ENCODE assay signal across 8 cellular contexts in the genomic region with DNA sequence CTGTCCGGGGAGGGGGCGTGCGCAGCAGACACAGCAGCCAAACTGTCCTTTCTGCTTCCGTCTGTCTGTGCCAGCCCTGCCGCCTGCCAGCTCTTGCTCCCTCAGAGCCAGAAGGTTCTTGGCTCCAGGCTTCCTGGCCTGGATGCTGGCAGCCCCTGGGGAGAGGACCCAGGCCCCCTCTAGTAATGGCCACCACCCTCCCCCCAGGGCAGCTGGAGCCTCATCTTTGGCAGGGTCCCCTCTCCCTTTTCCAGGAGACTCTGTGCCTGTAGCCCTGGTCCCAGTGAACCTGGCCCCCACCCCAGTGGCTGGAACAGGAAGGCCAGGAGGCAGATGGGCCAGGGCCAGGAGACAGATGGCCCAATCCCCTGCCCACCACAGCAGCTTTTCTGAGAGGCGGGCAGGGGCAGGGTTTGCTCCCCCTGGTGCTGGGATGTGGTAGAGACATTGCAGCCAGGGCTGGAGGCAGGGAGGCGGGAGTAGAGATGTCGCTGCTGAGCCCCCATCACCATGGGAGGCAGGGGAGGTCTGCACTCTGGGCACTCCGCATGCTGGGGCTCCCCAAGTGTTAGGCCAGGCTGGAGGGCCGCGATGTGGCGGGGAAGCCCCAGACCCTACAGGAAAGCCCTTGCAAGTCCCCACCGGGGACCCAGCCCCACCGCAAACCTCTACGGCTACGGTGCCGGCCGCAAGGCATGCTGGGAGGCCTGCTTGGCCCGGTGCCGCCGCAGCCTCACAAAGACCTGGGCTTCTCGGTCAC. TPM values are rescaled to one million over a fixed set of nuclear protein-coding genes. Genes with fewer than 3 reads are reported as not detected.
A peak's percentile ranks its signal among the peaks of the same experiment; 100 is the strongest.
DNase-seq lines count a peak whose midpoint lies in the region; ATAC-seq and TF ChIP-seq lines count a peak whose summit lies in the region.

No MANE protein-coding gene starts in this region.

- H3K36me3 ChIP-seq in A673 (ENCODE audit: insufficient read depth, low read length, poor library complexity, severe bottlenecking) (peaks cover 22% of the 10 kb centered on the region), endodermal cell (ENCODE audit: control insufficient read depth, insufficient read depth, low read length) (peaks cover 15% of the 10 kb centered on the region)

- H3K9me3 Mint-ChIP-seq in endodermal cell: no peaks in the 10 kb centered on the region

- 61 to 70% methylated on average over 13 to 22 of the region's 22 CpGs for WGBS in endodermal cell (ENCODE audit: insufficient coverage in 1 of 2, insufficient read length in 1 of 2), 2 experiments

- peaks cover 9% of the 10 kb centered on the region for H3K4me1 Mint-ChIP-seq in endodermal cell

- DNase-seq in A673 (ENCODE audit: low spot score) (peak; percentile 86), NCI-H69 (lab: John Stamatoyannopoulos, UW) (peak; percentile 86), endodermal cell (peak; percentile 98), mucosa of gallbladder (ENCODE audit: low spot score) (peak; percentile 48)
- peak; percentile 81 for DNase-seq in activated CD8-positive, alpha-beta memory T cell treated with anti-CD3 and anti-CD28 coated beads, Interleukin-2, amount 50 U/mL, for 48 hours
- DNase-seq in stimulated activated naive CD4-positive, alpha-beta T cell (lab: John Stamatoyannopoulos, UW): peak; percentile 40 to 78 (median 54)

- peak overlapping the region; percentile 38 for H3K4me3 ChIP-seq in A673 (ENCODE audit: low read depth, low read length, poor library complexity, severe bottlenecking)
- no peak overlapping the region for H3K4me3 ChIP-seq in endodermal cell (ENCODE audit: low read length)

- peak overlapping the region; percentile 42 for H3K4me3 Mint-ChIP-seq in endodermal cell

- H3K27ac ChIP-seq in A673 (ENCODE audit: low read depth, low read length, poor library complexity, severe bottlenecking) (peak overlapping the region; percentile 68), endodermal cell (ENCODE audit: low read depth, low read length) (peak overlapping the region; percentile 66)

- POLR2A ChIA-PET in A673 (lab: Charles Lee; ENCODE audit: low non-redundant PET): no interaction called here

- H3K27ac Mint-ChIP-seq in endodermal cell: peak overlapping the region; percentile 90

- peaks cover 5% of the 10 kb centered on the region for H3K36me3 Mint-ChIP-seq in endodermal cell (ENCODE audit: low read depth)

- BruUV-seq in A673 (replicated peaks; lab: Mats Ljungman, UMichigan): no TSS peak

- no peaks in the 10 kb centered on the region for H3K27me3 ChIP-seq in A673 (replicated peaks; ENCODE audit: insufficient read depth, low read depth, low read length, poor library complexity)
- H3K27me3 ChIP-seq in endodermal cell (ENCODE audit: control insufficient read depth, insufficient read depth, low read length, poor library complexity, severe bottlenecking): no peaks in the 10 kb centered on the region

- H3K4me1 ChIP-seq in A673 (ENCODE audit: insufficient read depth, low read length, poor library complexity, severe bottlenecking) (peaks cover 11% of the 10 kb centered on the region), endodermal cell (ENCODE audit: control insufficient read depth, insufficient read depth, low read length) (no peaks in the 10 kb centered on the region)

- CTCF ChIA-PET in A673 (lab: Charles Lee): interaction anchor here (0.5 to 0.8 kb wide), 3 partner anchors 14 to 74 kb away, joined by 3 to 4 read pairs (median 3); no protein-coding TSS in a partner anchor

- TF ChIP-seq CTCF in A673 (conservative IDR thresholded peaks at IDR 0.05; ENCODE audit: low read depth, low read length) (peak; percentile 89), endodermal cell (conservative IDR thresholded peaks at IDR 0.05) (peak; percentile 90)

- H3K9me3 ChIP-seq in A673 (ENCODE audit: low read depth, low read length, poor library complexity, severe bottlenecking) (no peaks in the 10 kb centered on the region), endodermal cell (ENCODE audit: control insufficient read depth, low read length) (no peaks in the 10 kb centered on the region)

- H3K9ac ChIP-seq in endodermal cell (ENCODE audit: extremely low read depth, low read length, poor library complexity, severe bottlenecking): no peak overlapping the region

- no peaks in the 10 kb centered on the region for H3K27me3 Mint-ChIP-seq in endodermal cell (ENCODE audit: insufficient read depth)

- ATAC-seq in GM21786 (IDR thresholded peaks at IDR 0.05; ENCODE audit: unreplicated experiment) (peak; percentile 46), HG02885 (IDR thresholded peaks at IDR 0.05; ENCODE audit: poor library complexity, unreplicated experiment) (no peak)

- intact Hi-C loops in A673 (cut with micrococcal nuclease; ENCODE audit: unreplicated experiment): loop anchor here (1.0 kb wide), 1 partner anchor 46 kb away; no protein-coding TSS in a partner anchor

RNA-seq across cellular contexts. Expression of gene UNC13D, which starts 16.7 kb away (rescaled TPM):
- total RNA-seq in A673 (2021) (0.37 and 2.2 TPM in 2 replicates), endodermal cell (1 to 10 TPM; 6.3 to 6.4 TPM), mucosa of gallbladder (26.4 TPM)
- 1.1 TPM for polyA plus RNA-seq in endodermal cell (2013, experiment 1 of 2)
- 2.6 TPM for polyA plus RNA-seq in endodermal cell (2013, experiment 2 of 2)

RNA-seq across cellular contexts. Expression of gene WBP2, which starts 27.7 kb away (rescaled TPM):
- total RNA-seq in A673 (2021) (70.3 and 87.5 TPM in 2 replicates), endodermal cell (10 to 100 TPM; 74.3 to 82.7 TPM), mucosa of gallbladder (160 TPM)
- polyA plus RNA-seq in endodermal cell (2013, experiment 1 of 2): 89.2 TPM
- 87.4 TPM for polyA plus RNA-seq in endodermal cell (2013, experiment 2 of 2)

RNA-seq across cellular contexts. Expression of gene UNK, which starts 42.9 kb away (rescaled TPM):
- total RNA-seq in A673 (2021) (53.2 and 60.0 TPM in 2 replicates), endodermal cell (10 to 100 TPM; 38.0 to 39.0 TPM), mucosa of gallbladder (26.6 TPM)
- polyA plus RNA-seq in endodermal cell (2013, experiment 1 of 2): 40.1 TPM
- 37.5 TPM for polyA plus RNA-seq in endodermal cell (2013, experiment 2 of 2)

RNA-seq across cellular contexts. Expression of gene TRIM47, which starts 50.9 kb away (rescaled TPM):
- total RNA-seq in A673 (2021) (0.46 and 0.95 TPM in 2 replicates), endodermal cell (1 to 10 TPM; 1.6 to 2.7 TPM), mucosa of gallbladder (68.2 TPM)
- polyA plus RNA-seq in endodermal cell (2013, experiment 1 of 2): 1.4 TPM
- polyA plus RNA-seq in endodermal cell (2013, experiment 2 of 2): 0.62 TPM

Comparison
In these comparisons a context has a peak if more than half of its experiments do, and no peak if none do; other contexts are left out.
1. DNase-seq: peak in every context shown above with its lines; median percentile 98 in endodermal cell; 86 in A673; 86 in NCI-H69; 81 in activated CD8-positive, alpha-beta memory T cell treated with anti-CD3 and anti-CD28 coated beads, Interleukin-2, amount 50 U/mL, for 48 hours; 54 in stimulated activated naive CD4-positive, alpha-beta T cell; 48 in mucosa of gallbladder.